ENCODE assay signal across 25 cellular contexts in the genomic region with DNA sequence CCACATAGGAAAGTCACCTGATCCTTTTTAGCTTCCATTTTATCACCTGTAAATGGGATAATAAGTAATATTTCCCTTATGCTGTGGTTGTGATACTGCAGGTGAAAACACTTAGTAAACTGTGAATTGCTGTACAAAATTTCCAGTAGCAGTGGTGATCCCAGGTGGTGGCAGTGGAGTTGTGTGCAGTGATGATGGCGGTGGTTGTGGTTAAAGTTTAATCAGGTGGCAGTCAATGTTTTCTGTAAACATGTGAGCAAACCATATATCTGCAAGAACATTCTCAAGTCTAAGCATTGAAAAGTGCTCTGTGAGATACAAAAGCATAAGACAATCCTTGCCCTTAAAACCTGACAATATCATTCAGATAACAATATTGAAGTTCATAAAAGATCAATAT.
"Had no signal": no experiment of that assay in that cellular context is flagged by ENCODE, and none has a peak within 500 bp of the region (broad histone marks: within the 10 kb centered on the region; RNA-seq: fewer than 3 reads in every experiment).

No MANE protein-coding gene starts in this region.

- H3K27ac ChIP-seq: dorsolateral prefrontal cortex, left lung, lower lobe of right lung, neural progenitor cell, ovary, tibial nerve, upper lobe of right lung, vagina had no signal

- H3K27me3 ChIP-seq: dorsolateral prefrontal cortex, left lung, neural progenitor cell, ovary, tibial nerve, upper lobe of right lung, vagina had no signal

- H3K9me3 ChIP-seq: ovary, upper lobe of right lung, vagina had no signal

- H3K9me3 Mint-ChIP-seq: natural killer cell treated with Interleukin-12 subunit alpha and Interleukin-12 subunit beta and Interleukin-15 and Interleukin-18, amount 100 ng/mL, for 72 hours had no signal

- H2AFZ ChIP-seq: neural progenitor cell had no signal

- H3K4me3 ChIP-seq: dorsolateral prefrontal cortex, left lung, lower lobe of right lung, neural progenitor cell, ovary, smooth muscle cell, tibial nerve, upper lobe of right lung, vagina had no signal

- DNase-seq: cortex of kidney; dorsolateral prefrontal cortex; effector CD8-positive, alpha-beta T cell; foreskin melanocyte; head of caudate nucleus; hippocampal formation; kidney glomerular epithelial cell; left lung; lower lobe of right lung; nucleus accumbens; ovary; right cardiac atrium; stimulated activated CD4-positive, alpha-beta T cell treated with anti-CD3 and anti-CD28 coated beads, Interleukin-4, amount 100 ng/mL, for 1 hour; stimulated activated CD8-positive, alpha-beta memory T cell treated with anti-CD3 and anti-CD28 coated beads, Interleukin-4, amount 100 ng/mL, for 48 hours; upper lobe of right lung had no signal

- H3K9ac ChIP-seq: neural progenitor cell had no signal

- H3K27ac Mint-ChIP-seq: memory B cell; natural killer cell treated with Interleukin-12 subunit alpha and Interleukin-12 subunit beta and Interleukin-15 and Interleukin-18, amount 100 ng/mL, for 72 hours; neural progenitor cell; progenitor cell of endocrine pancreas; stimulated activated memory B cell treated with anti-CD40 and anti-IgM and Interleukin-4, amounts not matched to agents 10 μg/mL and 1 μg/mL and 100 μg/mL, for 72 hours; stimulated activated naive CD8-positive, alpha-beta T cell treated with anti-CD3 and anti-CD28 coated beads, Interleukin-15, Interleukin-2, amounts not matched to agents 100 ng/mL and 50 ng/mL, for 24 hours had no signal

- H3K36me3 ChIP-seq: left lung, lower lobe of right lung, neural progenitor cell, ovary, tibial nerve, upper lobe of right lung, vagina had no signal

- ATAC-seq: left lung; lower lobe of right lung; natural killer cell treated with Interleukin-12 subunit alpha and Interleukin-12 subunit beta and Interleukin-15 and Interleukin-18, amount 100 ng/mL, for 72 hours; right cardiac atrium; stimulated activated memory B cell treated with anti-CD40 and anti-IgM and Interleukin-4, amounts not matched to agents 10 μg/mL and 1 μg/mL and 100 μg/mL, for 72 hours had no signal

- H3K4me1 ChIP-seq: left lung, lower lobe of right lung, neural progenitor cell, tibial nerve, upper lobe of right lung, vagina had no signal

- H3K36me3 Mint-ChIP-seq: memory B cell; natural killer cell treated with Interleukin-12 subunit alpha and Interleukin-12 subunit beta and Interleukin-15 and Interleukin-18, amount 100 ng/mL, for 72 hours; stimulated activated memory B cell treated with anti-CD40 and anti-IgM and Interleukin-4, amounts not matched to agents 10 μg/mL and 1 μg/mL and 100 μg/mL, for 72 hours had no signal

- H3K4me2 ChIP-seq: neural progenitor cell, smooth muscle cell had no signal

- H3K4me3 Mint-ChIP-seq: memory B cell; mesothelial cell of epicardium; natural killer cell treated with Interleukin-12 subunit alpha and Interleukin-12 subunit beta and Interleukin-15 and Interleukin-18, amount 100 ng/mL, for 72 hours; neural progenitor cell; stimulated activated memory B cell treated with anti-CD40 and anti-IgM and Interleukin-4, amounts not matched to agents 10 μg/mL and 1 μg/mL and 100 μg/mL, for 72 hours; stimulated activated naive CD8-positive, alpha-beta T cell treated with anti-CD3 and anti-CD28 coated beads, Interleukin-15, Interleukin-2, amounts not matched to agents 100 ng/mL and 50 ng/mL, for 24 hours had no signal

- H3K4me1 Mint-ChIP-seq: memory B cell; stimulated activated memory B cell treated with anti-CD40 and anti-IgM and Interleukin-4, amounts not matched to agents 10 μg/mL and 1 μg/mL and 100 μg/mL, for 72 hours had no signal
